In the genomic region with DNA sequence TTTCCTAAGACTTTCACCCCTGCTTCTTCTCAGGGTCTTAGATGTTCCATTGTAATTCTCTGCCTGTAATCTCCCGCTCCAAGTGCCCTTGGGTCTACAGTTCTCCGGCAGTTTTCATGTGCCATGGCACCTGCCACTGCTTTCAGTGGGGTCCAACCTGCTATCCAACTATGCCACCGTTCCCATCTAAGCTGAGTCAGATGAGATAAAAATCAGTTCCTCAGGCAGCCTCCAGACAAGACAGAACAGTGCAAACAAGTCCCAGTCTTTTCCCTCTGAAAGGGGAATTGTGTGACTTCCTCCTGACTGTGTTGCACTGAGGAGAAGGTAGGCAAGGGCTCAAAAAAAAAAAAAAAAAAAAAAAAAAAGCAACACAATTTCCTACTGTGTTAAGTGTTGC, we compare ENCODE assay signal across 17 cellular contexts. TPM values are rescaled to one million over a fixed set of nuclear protein-coding genes. Genes with fewer than 3 reads are reported as not detected.
DNase-seq lines count a peak whose midpoint lies in the region; ATAC-seq, FAIRE-seq and TF ChIP-seq lines count a peak whose summit lies in the region.
"Had no signal": no experiment of that assay in that cellular context is flagged by ENCODE, and none has a peak within 500 bp of the region (broad histone marks: within the 10 kb centered on the region; RNA-seq: fewer than 3 reads in every experiment).

No MANE protein-coding gene starts in this region.

- H4K20me1 ChIP-seq in keratinocyte (ENCODE audit: control insufficient read depth, extremely low read depth, insufficient read depth, low read length) = no peaks in the 10 kb centered on the region

- peak overlapping the region; percentile 81 for H3K4me2 ChIP-seq in keratinocyte (ENCODE audit: control insufficient read depth, extremely low read depth, insufficient read depth, low read depth, low read length)

- peak; percentile 92 for FAIRE-seq in keratinocyte (lab: Jason Lieb, UNC)
- FAIRE-seq: pancreas had no signal

- H3K79me2 ChIP-seq in keratinocyte (ENCODE audit: control insufficient read depth, insufficient read depth, low read length) = no peaks in the 10 kb centered on the region

- no peaks in the 10 kb centered on the region for H3K4me1 Mint-ChIP-seq in activated CD8-positive, alpha-beta memory T cell treated with anti-CD3 and anti-CD28 coated beads, Interleukin-2, amount 10 ng/mL, durations not matched to agents 7 days and 5 days
- H3K4me1 Mint-ChIP-seq: stimulated activated memory B cell treated with anti-CD40 and anti-IgM and Interleukin-4, amounts not matched to agents 10 μg/mL and 1 μg/mL and 100 μg/mL, for 72 hours had no signal

- CTCF ChIA-PET in activated CD8-positive, alpha-beta memory T cell treated with anti-CD3 and anti-CD28 coated beads, Interleukin-2, amount 10 ng/mL, durations not matched to agents 7 days and 5 days (lab: Charles Lee) = no interaction called here

- no peak overlapping the region for H2AFZ ChIP-seq in keratinocyte (ENCODE audit: control insufficient read depth, low read length)

- TF ChIP-seq CTCF in RWPE2 (IDR thresholded peaks at IDR 0.05; ENCODE audit: poor library complexity, severe bottlenecking) = no peak
- no peak for TF ChIP-seq CTCF in keratinocyte (optimal IDR thresholded peaks at IDR 0.05 in 1 of 3, IDR thresholded peaks at IDR 0.05 in 1 of 3, conservative IDR thresholded peaks at IDR 0.05 in 1 of 3; ENCODE audit: extremely low read depth in 1 of 3, insufficient read depth in 2 of 3, low read length in 3 of 3)

- H3K27ac Mint-ChIP-seq in activated CD8-positive, alpha-beta memory T cell treated with anti-CD3 and anti-CD28 coated beads, Interleukin-2, amount 10 ng/mL, durations not matched to agents 7 days and 5 days = no peak overlapping the region
- H3K27ac Mint-ChIP-seq: effector memory CD8-positive, alpha-beta T cell; stimulated activated memory B cell treated with anti-CD40 and anti-IgM and Interleukin-4, amounts not matched to agents 10 μg/mL and 1 μg/mL and 100 μg/mL, for 72 hours had no signal

- H3K4me3 ChIP-seq in RWPE2 (ENCODE audit: severe bottlenecking) = peak overlapping the region; percentile 37
- H3K4me3 ChIP-seq in keratinocyte (ENCODE audit: control insufficient read depth in 2 of 3, extremely low read depth in 1 of 3, insufficient read depth in 2 of 3, low read depth in 1 of 3, low read length in 3 of 3) = peak overlapping the region; percentile 46 to 67 (median 51)
- H3K4me3 ChIP-seq: lower lobe of right lung, pancreas had no signal

- H3K9me3 Mint-ChIP-seq in activated CD8-positive, alpha-beta memory T cell treated with anti-CD3 and anti-CD28 coated beads, Interleukin-2, amount 10 ng/mL, durations not matched to agents 7 days and 5 days (ENCODE audit: low read depth) = no peaks in the 10 kb centered on the region
- H3K9me3 Mint-ChIP-seq: effector memory CD8-positive, alpha-beta T cell; stimulated activated memory B cell treated with anti-CD40 and anti-IgM and Interleukin-4, amounts not matched to agents 10 μg/mL and 1 μg/mL and 100 μg/mL, for 72 hours had no signal

- H3K27me3 ChIP-seq in RWPE2 (ENCODE audit: insufficient read depth, poor library complexity, severe bottlenecking) (no peaks in the 10 kb centered on the region), keratinocyte (ENCODE audit: control insufficient read depth, extremely low read depth, insufficient read depth, low read length) (no peaks in the 10 kb centered on the region)

- H3K27ac ChIP-seq in RWPE2 (ENCODE audit: poor library complexity, severe bottlenecking) (peak overlapping the region; percentile 79), keratinocyte (ENCODE audit: control insufficient read depth, insufficient read depth, low read length) (peak overlapping the region; percentile 89)
- H3K27ac ChIP-seq: lower lobe of right lung, pancreas, WERI-Rb-1 had no signal

- H3K9ac ChIP-seq in keratinocyte (ENCODE audit: control insufficient read depth, extremely low read depth, insufficient read depth, low read length) = peak overlapping the region; percentile 79

- in situ Hi-C loops in ACHN (cut with HindIII; ENCODE audit: low pct_ligation_motif_present, low pct_unique_long_range_greater_than_20kb, low sequenced_read_pairs) = no loop called here

- DNase-seq in ACHN (peak; percentile 2), NCI-H1105 (lab: John Stamatoyannopoulos, UW) (peak; percentile 22), RWPE2 (ENCODE audit: low spot score) (no peak), keratinocyte (ENCODE audit: low read depth, low spot score) (peak; percentile 35), amniotic stem cell (lab: John Stamatoyannopoulos, UW) (no peak)
- DNase-seq in activated CD8-positive, alpha-beta memory T cell treated with anti-CD3 and anti-CD28 coated beads, Interleukin-2, amount 10 ng/mL, durations not matched to agents 7 days and 5 days = no peak
- no peak for DNase-seq in stimulated activated CD4-positive, alpha-beta T cell treated with anti-CD3 and anti-CD28 coated beads, Interleukin-4, amount 100 ng/mL, for 1 hour
- DNase-seq: anterior cingulate cortex; effector memory CD8-positive, alpha-beta T cell; head of caudate nucleus; lower lobe of right lung; pancreas; Right ventricle myocardium superior; stimulated activated CD4-positive, alpha-beta T cell treated with anti-CD3 and anti-CD28 coated beads, Interleukin-1b, Interleukin-23, amount 100 ng/mL, for 48 hours; WERI-Rb-1 had no signal

- peak; percentile 69 for ATAC-seq in RWPE2 (ENCODE audit: low read depth)
- ATAC-seq in GM21737 (IDR thresholded peaks at IDR 0.05; ENCODE audit: unreplicated experiment) = no peak
- no peak for ATAC-seq in activated CD8-positive, alpha-beta memory T cell treated with anti-CD3 and anti-CD28 coated beads, Interleukin-2, amount 10 ng/mL, durations not matched to agents 7 days and 5 days
- ATAC-seq: effector memory CD8-positive, alpha-beta T cell; lower lobe of right lung; pancreas; stimulated activated memory B cell treated with anti-CD40 and anti-IgM and Interleukin-4, amounts not matched to agents 10 μg/mL and 1 μg/mL and 100 μg/mL, for 72 hours had no signal

- H3K4me1 ChIP-seq in RWPE2 (ENCODE audit: insufficient read depth, poor library complexity, severe bottlenecking) (peaks cover 14% of the 10 kb centered on the region), keratinocyte (ENCODE audit: control insufficient read depth, extremely low read depth, insufficient read depth, low read length) (peaks cover 16% of the 10 kb centered on the region)
- H3K4me1 ChIP-seq: lower lobe of right lung, pancreas had no signal

- no peaks in the 10 kb centered on the region for H3K36me3 Mint-ChIP-seq in activated CD8-positive, alpha-beta memory T cell treated with anti-CD3 and anti-CD28 coated beads, Interleukin-2, amount 10 ng/mL, durations not matched to agents 7 days and 5 days
- H3K36me3 Mint-ChIP-seq: stimulated activated memory B cell treated with anti-CD40 and anti-IgM and Interleukin-4, amounts not matched to agents 10 μg/mL and 1 μg/mL and 100 μg/mL, for 72 hours had no signal

- no peaks in the 10 kb centered on the region for H3K9me1 ChIP-seq in keratinocyte (ENCODE audit: control insufficient read depth, extremely low read depth, insufficient read depth, low read length)

- H3K27me3 Mint-ChIP-seq in activated CD8-positive, alpha-beta memory T cell treated with anti-CD3 and anti-CD28 coated beads, Interleukin-2, amount 10 ng/mL, durations not matched to agents 7 days and 5 days = peaks cover 27% of the 10 kb centered on the region

- no peaks in the 10 kb centered on the region for H3K9me3 ChIP-seq in RWPE2 (ENCODE audit: severe bottlenecking)
- H3K9me3 ChIP-seq in keratinocyte (ENCODE audit: control insufficient read depth, low read depth, low read length) = no peaks in the 10 kb centered on the region
- H3K9me3 ChIP-seq: lower lobe of right lung, pancreas had no signal

- no peak overlapping the region for H3K4me3 Mint-ChIP-seq in activated CD8-positive, alpha-beta memory T cell treated with anti-CD3 and anti-CD28 coated beads, Interleukin-2, amount 10 ng/mL, durations not matched to agents 7 days and 5 days
- H3K4me3 Mint-ChIP-seq: effector memory CD8-positive, alpha-beta T cell; stimulated activated memory B cell treated with anti-CD40 and anti-IgM and Interleukin-4, amounts not matched to agents 10 μg/mL and 1 μg/mL and 100 μg/mL, for 72 hours had no signal

- dilution Hi-C loops in keratinocyte (cut with MboI; ENCODE audit: extremely low pct_ligation_motif_present, low sequenced_read_pairs) = no loop called here

- no peaks in the 10 kb centered on the region for H3K36me3 ChIP-seq in RWPE2 (ENCODE audit: low read depth)
- H3K36me3 ChIP-seq in keratinocyte (ENCODE audit: control insufficient read depth in 2 of 2, extremely low read depth in 1 of 2, insufficient read depth in 2 of 2, low read length in 2 of 2) = no peaks in the 10 kb centered on the region
- H3K36me3 ChIP-seq: lower lobe of right lung, pancreas, WERI-Rb-1 had no signal

RNA-seq across cellular contexts. Expression of a gene that starts 50.8 kb away (rescaled TPM):
- polyA plus RNA-seq in keratinocyte = 53.2 to 140 TPM (median 122 TPM) in 3 replicates
- polyA plus RNA-seq in keratinocyte (2011; ENCODE audit: low read depth) = 143 TPM
- polyA plus RNA-seq in keratinocyte (2011; cell fraction: cytosol; rRNA removed) = 79.5 and 96.5 TPM in 2 replicates
- 78.2 and 80.3 TPM in 2 replicates for polyA plus RNA-seq in keratinocyte (2011; cell fraction: nucleus; rRNA removed)
- 81.7 and 163 TPM in 2 replicates for polyA plus RNA-seq in keratinocyte (2012; ENCODE audit: low replicate concordance)
- 25.0 to 43.8 TPM (median 43.6 TPM) in 3 replicates for polyA minus RNA-seq in keratinocyte
- 46.4 TPM for polyA minus RNA-seq in keratinocyte (2011; cell fraction: cytosol; rRNA and poly(A)+ RNA removed)
- 19.8 and 28.1 TPM in 2 replicates for polyA minus RNA-seq in keratinocyte (2011; cell fraction: nucleus; rRNA and poly(A)+ RNA removed)
- 10 to 100 TPM; 60.0 to 68.7 TPM for total RNA-seq in activated CD8-positive, alpha-beta memory T cell treated with anti-CD3 and anti-CD28 coated beads, Interleukin-2, amount 10 ng/mL, durations not matched to agents 7 days and 5 days

RNA-seq across cellular contexts. Expression of a gene that starts 50.9 kb away (rescaled TPM):
- 0.24 to 0.39 TPM (median 0.32 TPM) in 3 replicates for polyA plus RNA-seq in keratinocyte
- polyA plus RNA-seq in keratinocyte (2011; ENCODE audit: low read depth) = 0.37 TPM
- polyA plus RNA-seq in keratinocyte (2011; cell fraction: cytosol; rRNA removed) = 0.16 and 0.22 TPM in 2 replicates
- polyA plus RNA-seq in keratinocyte (2011; cell fraction: nucleus; rRNA removed) = 0.43 and 0.45 TPM in 2 replicates
- 0.13 and 0.22 TPM in 2 replicates for polyA plus RNA-seq in keratinocyte (2012; ENCODE audit: low replicate concordance)
- 0.10 to 0.22 TPM in 2 of 3 replicates, not detected in the other for polyA minus RNA-seq in keratinocyte
- not detected for polyA minus RNA-seq in keratinocyte (2011; cell fraction: cytosol; rRNA and poly(A)+ RNA removed)
- 0.53 and 0.78 TPM in 2 replicates for polyA minus RNA-seq in keratinocyte (2011; cell fraction: nucleus; rRNA and poly(A)+ RNA removed)
- under 1 TPM; 0.09 TPM for total RNA-seq in activated CD8-positive, alpha-beta memory T cell treated with anti-CD3 and anti-CD28 coated beads, Interleukin-2, amount 10 ng/mL, durations not matched to agents 7 days and 5 days
- total RNA-seq: Right ventricle myocardium superior had no signal

Comparison
In these comparisons a context has a peak if more than half of its experiments do, and no peak if none do; other contexts are left out.
1. DNase-seq: peak in ACHN (single experiment), NCI-H1105 (single experiment) and keratinocyte (single experiment); none in RWPE2 (single experiment), amniotic stem cell (single experiment), activated CD8-positive, alpha-beta memory T cell treated with anti-CD3 and anti-CD28 coated beads, Interleukin-2, amount 10 ng/mL, durations not matched to agents 7 days and 5 days (single experiment) and stimulated activated CD4-positive, alpha-beta T cell treated with anti-CD3 and anti-CD28 coated beads, Interleukin-4, amount 100 ng/mL, for 1 hour (single experiment).